In genomic region chr10:107163904-107164861, GRCh38 we compare ENCODE assay signal across 8 cellular contexts. TPM values are rescaled to one million over a fixed set of nuclear protein-coding genes. Genes with fewer than 3 reads are reported as not detected.
A peak's percentile ranks its signal among the peaks of the same experiment; 100 is the strongest.
DNase-seq lines count a peak whose midpoint lies in the region; ATAC-seq and TF ChIP-seq lines count a peak whose summit lies in the region.

SORCS1 (minus strand) TSS chr10:107164706.

- no peak within 1 kb of the TSS for H3K9ac ChIP-seq in SK-N-MC (ENCODE audit: insufficient read length)

- H3K9me3 ChIP-seq in BE2C, result no peaks in the 10 kb centered on the region
- no peaks in the 10 kb centered on the region for H3K9me3 ChIP-seq in SK-N-MC (ENCODE audit: low read depth, low read length)
- H3K9me3 ChIP-seq in left ventricle myocardium inferior (replicated peaks), result no peaks in the 10 kb centered on the region

- H3K36me3 Mint-ChIP-seq in osteocyte (ENCODE audit: unreplicated experiment), result no peaks in the 10 kb centered on the region

- no peak within 1 kb of the TSS for H3K27ac Mint-ChIP-seq in osteocyte (ENCODE audit: unreplicated experiment)

- DNase-seq in BE2C (peak; percentile 82), SK-N-MC (ENCODE audit: low read depth, low spot score) (no peak), left ventricle myocardium inferior (peak; percentile 34), osteocyte (ENCODE audit: extremely low spot score, unreplicated experiment) (no peak), HT-29 (ENCODE audit: low spot score) (no peak), KG1 (lab: John Stamatoyannopoulos, UW) (no peak)

- no peaks in the 10 kb centered on the region; the same call in 1 of the 2 replicates for H3K36me3 ChIP-seq in BE2C
- H3K36me3 ChIP-seq in SK-N-MC (ENCODE audit: insufficient read depth, low read length), result no peaks in the 10 kb centered on the region
- H3K36me3 ChIP-seq in left ventricle myocardium inferior, result no peaks in the 10 kb centered on the region

- TF ChIP-seq CTCF in BE2C (IDR thresholded peaks at IDR 0.05; ENCODE audit: low read depth, low read length), result no peak
- no peak for TF ChIP-seq CTCF in left ventricle myocardium inferior (IDR thresholded peaks at IDR 0.05; ENCODE audit: borderline replicate concordance)
- TF ChIP-seq CTCF in osteocyte (IDR thresholded peaks at IDR 0.05), result no peak

- H3K4me3 ChIP-seq in BE2C (ENCODE audit: low read depth, low read length) (peak within 1 kb of the TSS; percentile 97), SK-N-MC (peak within 1 kb of the TSS; percentile 70), left ventricle myocardium inferior (peak within 1 kb of the TSS; percentile 64)

- H3K27me3 ChIP-seq in BE2C (no peaks in the 10 kb centered on the region), left ventricle myocardium inferior (ENCODE audit: low read depth) (peaks cover 94% of the 10 kb centered on the region)

- H3K4me1 Mint-ChIP-seq in osteocyte (ENCODE audit: unreplicated experiment), result peaks cover 2% of the 10 kb centered on the region

- H3K9me3 Mint-ChIP-seq in osteocyte (ENCODE audit: unreplicated experiment), result no peaks in the 10 kb centered on the region

- H3K4me3 Mint-ChIP-seq in osteocyte (ENCODE audit: unreplicated experiment), result peak within 1 kb of the TSS; percentile 53

- intact Hi-C loops in left ventricle myocardium inferior (cut with micrococcal nuclease), result no loop called here

- H3K27ac ChIP-seq in SK-N-MC (no peak within 1 kb of the TSS), left ventricle myocardium inferior (replicated peaks) (peak within 1 kb of the TSS; percentile 48)

- H3K4me1 ChIP-seq in BE2C (no peaks in the 10 kb centered on the region; the same call in 1 of the 2 replicates), left ventricle myocardium inferior (peaks cover 6% of the 10 kb centered on the region)

- H3K27me3 Mint-ChIP-seq in osteocyte (ENCODE audit: unreplicated experiment), result peaks cover 36% of the 10 kb centered on the region

- ATAC-seq in GM21360 (IDR thresholded peaks at IDR 0.05; ENCODE audit: unreplicated experiment) (no peak), HG02642 (IDR thresholded peaks at IDR 0.05; ENCODE audit: poor library complexity, unreplicated experiment) (no peak)

RNA-seq across cellular contexts. Expression of gene SORCS1, which starts in this region (rescaled TPM):
- 18.6 TPM for polyA plus RNA-seq in BE2C (2012; ENCODE audit: insufficient read depth, insufficient read length, low read depth)
- total RNA-seq in left ventricle myocardium inferior, result 2.9 TPM
- total RNA-seq in osteocyte, result 0.13 TPM in 1 of 2 replicates, not detected in the other
- not detected in 2 replicates for total RNA-seq in HT-29 (2014; rRNA removed; shearing (Covaris generic))

Comparison
In these comparisons a context has a peak if more than half of its experiments do, and no peak if none do; other contexts are left out.
1. DNase-seq: peak in BE2C (single experiment) and left ventricle myocardium inferior (single experiment); none in SK-N-MC (single experiment), osteocyte (single experiment), HT-29 (single experiment) and KG1 (single experiment).
2. Peak in every context shown above with its lines, with median percentiles within 50 percentile points of each other: H3K4me3 ChIP-seq.